In the genomic region with DNA sequence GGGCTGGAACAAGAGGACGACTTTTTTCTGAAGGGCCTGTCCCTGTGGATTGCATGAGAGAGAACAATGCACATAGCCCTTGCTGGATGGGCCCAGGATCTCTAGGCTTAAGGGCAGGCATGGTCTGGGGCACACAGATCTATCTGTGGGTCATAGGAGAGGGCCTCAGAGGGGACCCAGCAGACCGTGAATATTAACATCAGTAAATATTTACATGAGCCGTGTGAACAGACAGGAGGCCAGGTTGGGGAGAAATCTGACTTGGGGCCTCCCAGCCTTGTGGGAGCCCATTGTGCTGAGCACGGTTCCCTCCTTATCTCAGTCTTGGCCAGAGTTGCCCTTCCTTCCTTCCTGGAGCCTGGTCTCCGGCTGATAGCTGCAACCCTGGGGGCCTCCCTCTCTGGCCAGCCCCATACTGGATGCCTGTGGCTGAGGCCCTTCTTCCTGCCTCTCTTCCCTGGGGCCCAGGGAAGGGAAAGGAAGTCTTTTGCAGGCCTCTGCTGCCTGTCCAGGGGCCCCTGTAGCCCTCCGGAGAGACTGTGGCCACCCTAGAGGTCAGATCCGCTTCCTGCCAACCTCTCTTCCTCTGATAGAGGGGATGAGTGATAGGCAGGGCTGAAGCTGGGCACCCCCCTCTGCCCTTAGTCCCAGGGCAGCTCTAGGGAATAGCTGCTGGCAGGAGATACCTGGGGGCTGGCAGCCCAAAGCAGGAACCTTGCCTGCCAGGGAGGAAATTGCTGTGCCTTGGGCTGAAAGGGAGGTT, we compare ENCODE assay signal across 1 cellular context.
A peak's percentile ranks its signal among the peaks of the same experiment; 100 is the strongest.
TF ChIP-seq lines count a peak whose summit lies in the region.

No MANE protein-coding gene starts in this region.

TF ChIP-seq in K562, 482 proteins besides CTCF, POLR2A, EP300 and RAD21 (continued from another document and continues in another):
- no peak for TF ChIP-seq ZNF699 (CRISPR knock-in tag; IDR thresholded peaks at IDR 0.05; ENCODE audit: insufficient replicate concordance)
- no peak for TF ChIP-seq RAD51 (IDR thresholded peaks at IDR 0.05; ENCODE audit: borderline replicate concordance, low read depth)
- TF ChIP-seq, protein P1, sequence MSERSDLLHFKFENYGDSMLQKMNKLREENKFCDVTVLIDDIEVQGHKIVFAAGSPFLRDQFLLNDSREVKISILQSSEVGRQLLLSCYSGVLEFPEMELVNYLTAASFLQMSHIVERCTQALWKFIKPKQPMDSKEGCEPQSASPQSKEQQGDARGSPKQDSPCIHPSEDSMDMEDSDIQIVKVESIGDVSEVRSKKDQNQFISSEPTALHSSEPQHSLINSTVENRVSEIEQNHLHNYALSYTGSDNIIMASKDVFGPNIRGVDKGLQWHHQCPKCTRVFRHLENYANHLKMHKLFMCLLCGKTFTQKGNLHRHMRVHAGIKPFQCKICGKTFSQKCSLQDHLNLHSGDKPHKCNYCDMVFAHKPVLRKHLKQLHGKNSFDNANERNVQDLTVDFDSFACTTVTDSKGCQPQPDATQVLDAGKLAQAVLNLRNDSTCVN (CRISPR knock-in tag; IDR thresholded peaks at IDR 0.05), result no peak
- TF ChIP-seq ZNF146 (CRISPR knock-in tag; IDR thresholded peaks at IDR 0.05; ENCODE audit: unreplicated experiment), result no peak
- no peak for TF ChIP-seq SREBF1 (IDR thresholded peaks at IDR 0.05; ENCODE audit: borderline replicate concordance, low read depth, low read length)
- TF ChIP-seq, protein P2, sequence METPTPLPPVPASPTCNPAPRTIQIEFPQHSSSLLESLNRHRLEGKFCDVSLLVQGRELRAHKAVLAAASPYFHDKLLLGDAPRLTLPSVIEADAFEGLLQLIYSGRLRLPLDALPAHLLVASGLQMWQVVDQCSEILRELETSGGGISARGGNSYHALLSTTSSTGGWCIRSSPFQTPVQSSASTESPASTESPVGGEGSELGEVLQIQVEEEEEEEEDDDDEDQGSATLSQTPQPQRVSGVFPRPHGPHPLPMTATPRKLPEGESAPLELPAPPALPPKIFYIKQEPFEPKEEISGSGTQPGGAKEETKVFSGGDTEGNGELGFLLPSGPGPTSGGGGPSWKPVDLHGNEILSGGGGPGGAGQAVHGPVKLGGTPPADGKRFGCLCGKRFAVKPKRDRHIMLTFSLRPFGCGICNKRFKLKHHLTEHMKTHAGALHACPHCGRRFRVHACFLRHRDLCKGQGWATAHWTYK (CRISPR knock-in tag; IDR thresholded peaks at IDR 0.05), result no peak
- TF ChIP-seq NFE2 (IDR thresholded peaks at IDR 0.05; ENCODE audit: low read depth), result no peak
- no peak for TF ChIP-seq POLR3G (IDR thresholded peaks at IDR 0.05; ENCODE audit: extremely low read depth, insufficient read length, insufficient replicate concordance)
- TF ChIP-seq RBBP5 (IDR thresholded peaks at IDR 0.05; ENCODE audit: borderline replicate concordance, insufficient read depth, low read length, poor library complexity, severe bottlenecking), result peak; percentile 31
- TF ChIP-seq TRIM28 (IDR thresholded peaks at IDR 0.05), result no peak
- no peak for TF ChIP-seq EWSR1 (IDR thresholded peaks at IDR 0.05; ENCODE audit: borderline replicate concordance, low read depth, partially characterized antibody)
- TF ChIP-seq NRF1 (conservative IDR thresholded peaks at IDR 0.05 in 1 of 2, IDR thresholded peaks at IDR 0.05 in 1 of 2), result no peak
- TF ChIP-seq HDGF (IDR thresholded peaks at IDR 0.05), result no peak
- no peak for TF ChIP-seq IRF2 (CRISPR knock-in tag; IDR thresholded peaks at IDR 0.05)
- TF ChIP-seq NR1H2 (CRISPR knock-in tag; IDR thresholded peaks at IDR 0.05), result no peak
- no peak for TF ChIP-seq ZNF212 (CRISPR knock-in tag; IDR thresholded peaks at IDR 0.05)
- TF ChIP-seq, protein P3, sequence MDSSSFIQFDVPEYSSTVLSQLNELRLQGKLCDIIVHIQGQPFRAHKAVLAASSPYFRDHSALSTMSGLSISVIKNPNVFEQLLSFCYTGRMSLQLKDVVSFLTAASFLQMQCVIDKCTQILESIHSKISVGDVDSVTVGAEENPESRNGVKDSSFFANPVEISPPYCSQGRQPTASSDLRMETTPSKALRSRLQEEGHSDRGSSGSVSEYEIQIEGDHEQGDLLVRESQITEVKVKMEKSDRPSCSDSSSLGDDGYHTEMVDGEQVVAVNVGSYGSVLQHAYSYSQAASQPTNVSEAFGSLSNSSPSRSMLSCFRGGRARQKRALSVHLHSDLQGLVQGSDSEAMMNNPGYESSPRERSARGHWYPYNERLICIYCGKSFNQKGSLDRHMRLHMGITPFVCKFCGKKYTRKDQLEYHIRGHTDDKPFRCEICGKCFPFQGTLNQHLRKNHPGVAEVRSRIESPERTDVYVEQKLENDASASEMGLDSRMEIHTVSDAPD (CRISPR knock-in tag; IDR thresholded peaks at IDR 0.05), result no peak
- TF ChIP-seq, protein P4, sequence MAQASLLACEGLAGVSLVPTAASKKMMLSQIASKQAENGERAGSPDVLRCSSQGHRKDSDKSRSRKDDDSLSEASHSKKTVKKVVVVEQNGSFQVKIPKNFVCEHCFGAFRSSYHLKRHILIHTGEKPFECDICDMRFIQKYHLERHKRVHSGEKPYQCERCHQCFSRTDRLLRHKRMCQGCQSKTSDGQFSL (CRISPR knock-in tag; IDR thresholded peaks at IDR 0.05), result no peak
- TF ChIP-seq, protein P4 (tag; IDR thresholded peaks at IDR 0.05), result no peak
- no peak for TF ChIP-seq ADNP (tag; IDR thresholded peaks at IDR 0.05)
- TF ChIP-seq, protein P5, sequence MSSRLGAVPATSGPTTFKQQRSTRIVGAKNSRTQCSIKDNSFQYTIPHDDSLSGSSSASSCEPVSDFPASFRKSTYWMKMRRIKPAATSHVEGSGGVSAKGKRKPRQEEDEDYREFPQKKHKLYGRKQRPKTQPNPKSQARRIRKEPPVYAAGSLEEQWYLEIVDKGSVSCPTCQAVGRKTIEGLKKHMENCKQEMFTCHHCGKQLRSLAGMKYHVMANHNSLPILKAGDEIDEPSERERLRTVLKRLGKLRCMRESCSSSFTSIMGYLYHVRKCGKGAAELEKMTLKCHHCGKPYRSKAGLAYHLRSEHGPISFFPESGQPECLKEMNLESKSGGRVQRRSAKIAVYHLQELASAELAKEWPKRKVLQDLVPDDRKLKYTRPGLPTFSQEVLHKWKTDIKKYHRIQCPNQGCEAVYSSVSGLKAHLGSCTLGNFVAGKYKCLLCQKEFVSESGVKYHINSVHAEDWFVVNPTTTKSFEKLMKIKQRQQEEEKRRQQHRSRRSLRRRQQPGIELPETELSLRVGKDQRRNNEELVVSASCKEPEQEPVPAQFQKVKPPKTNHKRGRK (tag; IDR thresholded peaks at IDR 0.05), result no peak
- TF ChIP-seq KDM5B (IDR thresholded peaks at IDR 0.05; ENCODE audit: insufficient replicate concordance, low read depth, low read length), result peak; percentile 64
- TF ChIP-seq, protein P6, sequence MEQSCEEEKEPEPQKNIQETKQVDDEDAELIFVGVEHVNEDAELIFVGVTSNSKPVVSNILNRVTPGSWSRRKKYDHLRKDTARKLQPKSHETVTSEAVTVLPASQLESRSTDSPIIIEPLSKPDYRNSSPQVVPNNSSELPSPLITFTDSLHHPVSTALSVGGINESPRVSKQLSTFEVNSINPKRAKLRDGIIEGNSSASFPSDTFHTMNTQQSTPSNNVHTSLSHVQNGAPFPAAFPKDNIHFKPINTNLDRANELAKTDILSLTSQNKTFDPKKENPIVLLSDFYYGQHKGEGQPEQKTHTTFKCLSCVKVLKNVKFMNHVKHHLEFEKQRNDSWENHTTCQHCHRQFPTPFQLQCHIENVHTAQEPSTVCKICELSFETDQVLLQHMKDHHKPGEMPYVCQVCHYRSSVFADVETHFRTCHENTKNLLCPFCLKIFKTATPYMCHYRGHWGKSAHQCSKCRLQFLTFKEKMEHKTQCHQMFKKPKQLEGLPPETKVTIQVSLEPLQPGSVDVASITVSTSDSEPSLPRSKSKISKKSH (CRISPR knock-in tag; IDR thresholded peaks at IDR 0.05), result no peak
- no peak for TF ChIP-seq NELFE (IDR thresholded peaks at IDR 0.05; ENCODE audit: insufficient read depth, insufficient read length)
- TF ChIP-seq TEAD1 (CRISPR knock-in tag; IDR thresholded peaks at IDR 0.05), result peak in 1 of 2 experiments; percentile 41; a peak in 1 of 4 replicates
- TF ChIP-seq TAF1 (IDR thresholded peaks at IDR 0.05; ENCODE audit: control insufficient read depth, extremely low read depth, insufficient read depth, low read length, severe bottlenecking), result peak; percentile 26
- 0 out of 2 replicates have a peak, but pooled peaks have one; percentile 24 for TF ChIP-seq MEF2D (tag; conservative IDR thresholded peaks at IDR 0.05; ENCODE audit: low read depth)
- TF ChIP-seq, protein P7, sequence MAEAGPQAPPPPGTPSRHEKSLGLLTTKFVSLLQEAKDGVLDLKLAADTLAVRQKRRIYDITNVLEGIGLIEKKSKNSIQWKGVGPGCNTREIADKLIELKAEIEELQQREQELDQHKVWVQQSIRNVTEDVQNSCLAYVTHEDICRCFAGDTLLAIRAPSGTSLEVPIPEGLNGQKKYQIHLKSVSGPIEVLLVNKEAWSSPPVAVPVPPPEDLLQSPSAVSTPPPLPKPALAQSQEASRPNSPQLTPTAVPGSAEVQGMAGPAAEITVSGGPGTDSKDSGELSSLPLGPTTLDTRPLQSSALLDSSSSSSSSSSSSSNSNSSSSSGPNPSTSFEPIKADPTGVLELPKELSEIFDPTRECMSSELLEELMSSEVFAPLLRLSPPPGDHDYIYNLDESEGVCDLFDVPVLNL (CRISPR knock-in tag; IDR thresholded peaks at IDR 0.05; ENCODE audit: low read depth), result no peak
- TF ChIP-seq, protein P8, sequence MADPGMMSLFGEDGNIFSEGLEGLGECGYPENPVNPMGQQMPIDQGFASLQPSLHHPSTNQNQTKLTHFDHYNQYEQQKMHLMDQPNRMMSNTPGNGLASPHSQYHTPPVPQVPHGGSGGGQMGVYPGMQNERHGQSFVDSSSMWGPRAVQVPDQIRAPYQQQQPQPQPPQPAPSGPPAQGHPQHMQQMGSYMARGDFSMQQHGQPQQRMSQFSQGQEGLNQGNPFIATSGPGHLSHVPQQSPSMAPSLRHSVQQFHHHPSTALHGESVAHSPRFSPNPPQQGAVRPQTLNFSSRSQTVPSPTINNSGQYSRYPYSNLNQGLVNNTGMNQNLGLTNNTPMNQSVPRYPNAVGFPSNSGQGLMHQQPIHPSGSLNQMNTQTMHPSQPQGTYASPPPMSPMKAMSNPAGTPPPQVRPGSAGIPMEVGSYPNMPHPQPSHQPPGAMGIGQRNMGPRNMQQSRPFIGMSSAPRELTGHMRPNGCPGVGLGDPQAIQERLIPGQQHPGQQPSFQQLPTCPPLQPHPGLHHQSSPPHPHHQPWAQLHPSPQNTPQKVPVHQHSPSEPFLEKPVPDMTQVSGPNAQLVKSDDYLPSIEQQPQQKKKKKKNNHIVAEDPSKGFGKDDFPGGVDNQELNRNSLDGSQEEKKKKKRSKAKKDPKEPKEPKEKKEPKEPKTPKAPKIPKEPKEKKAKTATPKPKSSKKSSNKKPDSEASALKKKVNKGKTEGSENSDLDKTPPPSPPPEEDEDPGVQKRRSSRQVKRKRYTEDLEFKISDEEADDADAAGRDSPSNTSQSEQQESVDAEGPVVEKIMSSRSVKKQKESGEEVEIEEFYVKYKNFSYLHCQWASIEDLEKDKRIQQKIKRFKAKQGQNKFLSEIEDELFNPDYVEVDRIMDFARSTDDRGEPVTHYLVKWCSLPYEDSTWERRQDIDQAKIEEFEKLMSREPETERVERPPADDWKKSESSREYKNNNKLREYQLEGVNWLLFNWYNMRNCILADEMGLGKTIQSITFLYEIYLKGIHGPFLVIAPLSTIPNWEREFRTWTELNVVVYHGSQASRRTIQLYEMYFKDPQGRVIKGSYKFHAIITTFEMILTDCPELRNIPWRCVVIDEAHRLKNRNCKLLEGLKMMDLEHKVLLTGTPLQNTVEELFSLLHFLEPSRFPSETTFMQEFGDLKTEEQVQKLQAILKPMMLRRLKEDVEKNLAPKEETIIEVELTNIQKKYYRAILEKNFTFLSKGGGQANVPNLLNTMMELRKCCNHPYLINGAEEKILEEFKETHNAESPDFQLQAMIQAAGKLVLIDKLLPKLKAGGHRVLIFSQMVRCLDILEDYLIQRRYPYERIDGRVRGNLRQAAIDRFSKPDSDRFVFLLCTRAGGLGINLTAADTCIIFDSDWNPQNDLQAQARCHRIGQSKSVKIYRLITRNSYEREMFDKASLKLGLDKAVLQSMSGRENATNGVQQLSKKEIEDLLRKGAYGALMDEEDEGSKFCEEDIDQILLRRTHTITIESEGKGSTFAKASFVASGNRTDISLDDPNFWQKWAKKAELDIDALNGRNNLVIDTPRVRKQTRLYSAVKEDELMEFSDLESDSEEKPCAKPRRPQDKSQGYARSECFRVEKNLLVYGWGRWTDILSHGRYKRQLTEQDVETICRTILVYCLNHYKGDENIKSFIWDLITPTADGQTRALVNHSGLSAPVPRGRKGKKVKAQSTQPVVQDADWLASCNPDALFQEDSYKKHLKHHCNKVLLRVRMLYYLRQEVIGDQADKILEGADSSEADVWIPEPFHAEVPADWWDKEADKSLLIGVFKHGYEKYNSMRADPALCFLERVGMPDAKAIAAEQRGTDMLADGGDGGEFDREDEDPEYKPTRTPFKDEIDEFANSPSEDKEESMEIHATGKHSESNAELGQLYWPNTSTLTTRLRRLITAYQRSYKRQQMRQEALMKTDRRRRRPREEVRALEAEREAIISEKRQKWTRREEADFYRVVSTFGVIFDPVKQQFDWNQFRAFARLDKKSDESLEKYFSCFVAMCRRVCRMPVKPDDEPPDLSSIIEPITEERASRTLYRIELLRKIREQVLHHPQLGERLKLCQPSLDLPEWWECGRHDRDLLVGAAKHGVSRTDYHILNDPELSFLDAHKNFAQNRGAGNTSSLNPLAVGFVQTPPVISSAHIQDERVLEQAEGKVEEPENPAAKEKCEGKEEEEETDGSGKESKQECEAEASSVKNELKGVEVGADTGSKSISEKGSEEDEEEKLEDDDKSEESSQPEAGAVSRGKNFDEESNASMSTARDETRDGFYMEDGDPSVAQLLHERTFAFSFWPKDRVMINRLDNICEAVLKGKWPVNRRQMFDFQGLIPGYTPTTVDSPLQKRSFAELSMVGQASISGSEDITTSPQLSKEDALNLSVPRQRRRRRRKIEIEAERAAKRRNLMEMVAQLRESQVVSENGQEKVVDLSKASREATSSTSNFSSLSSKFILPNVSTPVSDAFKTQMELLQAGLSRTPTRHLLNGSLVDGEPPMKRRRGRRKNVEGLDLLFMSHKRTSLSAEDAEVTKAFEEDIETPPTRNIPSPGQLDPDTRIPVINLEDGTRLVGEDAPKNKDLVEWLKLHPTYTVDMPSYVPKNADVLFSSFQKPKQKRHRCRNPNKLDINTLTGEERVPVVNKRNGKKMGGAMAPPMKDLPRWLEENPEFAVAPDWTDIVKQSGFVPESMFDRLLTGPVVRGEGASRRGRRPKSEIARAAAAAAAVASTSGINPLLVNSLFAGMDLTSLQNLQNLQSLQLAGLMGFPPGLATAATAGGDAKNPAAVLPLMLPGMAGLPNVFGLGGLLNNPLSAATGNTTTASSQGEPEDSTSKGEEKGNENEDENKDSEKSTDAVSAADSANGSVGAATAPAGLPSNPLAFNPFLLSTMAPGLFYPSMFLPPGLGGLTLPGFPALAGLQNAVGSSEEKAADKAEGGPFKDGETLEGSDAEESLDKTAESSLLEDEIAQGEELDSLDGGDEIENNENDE (IDR thresholded peaks at IDR 0.05; ENCODE audit: low read depth, low read length), result no peak
- TF ChIP-seq MTF1 (CRISPR knock-in tag; IDR thresholded peaks at IDR 0.05; ENCODE audit: borderline replicate concordance), result no peak
- TF ChIP-seq, protein P9, sequence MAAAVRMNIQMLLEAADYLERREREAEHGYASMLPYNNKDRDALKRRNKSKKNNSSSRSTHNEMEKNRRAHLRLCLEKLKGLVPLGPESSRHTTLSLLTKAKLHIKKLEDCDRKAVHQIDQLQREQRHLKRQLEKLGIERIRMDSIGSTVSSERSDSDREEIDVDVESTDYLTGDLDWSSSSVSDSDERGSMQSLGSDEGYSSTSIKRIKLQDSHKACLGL (CRISPR knock-in tag; IDR thresholded peaks at IDR 0.05; ENCODE audit: borderline replicate concordance, poor library complexity, severe bottlenecking), result no peak
